19 cellular contexts compared by ENCODE assay signal in genomic region chr15:67571643-67572415, GRCh38.
"Had no signal": no experiment of that assay in that cellular context is flagged by ENCODE, and none has a peak within 500 bp of the region (broad histone marks: within the 10 kb centered on the region; RNA-seq: fewer than 3 reads in every experiment).

No MANE protein-coding gene starts in this region.

- H3K36me3 ChIP-seq: thyroid gland had no signal

- H3K27ac ChIP-seq: body of pancreas, esophagus squamous epithelium, foreskin keratinocyte, left lung, skin epidermis, thyroid gland had no signal

- H3K36me3 Mint-ChIP-seq: stimulated activated effector memory CD8-positive, alpha-beta T cell treated with anti-CD3 and anti-CD28 coated beads, Interleukin-12 subunit alpha, Interleukin-12 subunit beta, amount 100 ng/mL, for 72 hours had no signal

- H3K9me3 Mint-ChIP-seq: activated B cell treated with CpG ODN at 0.5 μM for 24 hours; activated naive CD4-positive, alpha-beta T cell treated with anti-CD3 and anti-CD28 coated beads, Interleukin-2, amount 50 U/mL, for 24 hours; central memory CD8-positive, alpha-beta T cell; memory B cell; stimulated activated effector memory CD8-positive, alpha-beta T cell treated with anti-CD3 and anti-CD28 coated beads, Interleukin-12 subunit alpha, Interleukin-12 subunit beta, amount 100 ng/mL, for 72 hours; T-helper 1 cell treated with Interleukin-12 subunit alpha and Interleukin-12 subunit beta and Interleukin-4 antibody, amounts not matched to agents 30 μg/mL and 1 μg/mL, for 36 hours had no signal

- H3K27me3 Mint-ChIP-seq: activated B cell treated with CpG ODN at 0.5 μM for 24 hours; activated naive CD4-positive, alpha-beta T cell treated with anti-CD3 and anti-CD28 coated beads, Interleukin-2, amount 50 U/mL, for 24 hours; central memory CD8-positive, alpha-beta T cell; dendritic cell treated with granulocyte-macrophage colony-stimulating factor and Interleukin-4, amounts not matched to agents 40 ng/mL and 50 ng/mL, for 4 days; memory B cell had no signal

- H3K27me3 ChIP-seq: body of pancreas, esophagus squamous epithelium, foreskin keratinocyte, left lung, thyroid gland had no signal

- H3K9me3 ChIP-seq: body of pancreas, esophagus squamous epithelium, left lung, thyroid gland had no signal

- H3K4me1 ChIP-seq: body of pancreas, esophagus squamous epithelium, foreskin keratinocyte had no signal

- H3K4me3 Mint-ChIP-seq: activated B cell treated with CpG ODN at 0.5 μM for 24 hours; activated naive CD4-positive, alpha-beta T cell treated with anti-CD3 and anti-CD28 coated beads, Interleukin-2, amount 50 U/mL, for 24 hours; central memory CD8-positive, alpha-beta T cell; dendritic cell treated with granulocyte-macrophage colony-stimulating factor and Interleukin-4, amounts not matched to agents 40 ng/mL and 50 ng/mL, for 4 days; memory B cell; stimulated activated effector memory CD8-positive, alpha-beta T cell treated with anti-CD3 and anti-CD28 coated beads, Interleukin-12 subunit alpha, Interleukin-12 subunit beta, amount 100 ng/mL, for 72 hours; T-helper 1 cell treated with Interleukin-12 subunit alpha and Interleukin-12 subunit beta and Interleukin-4 antibody, amounts not matched to agents 30 μg/mL and 1 μg/mL, for 36 hours had no signal

- H3K4me3 ChIP-seq: body of pancreas, esophagus squamous epithelium, left lung, skin epidermis, thyroid gland had no signal

- H3K27ac Mint-ChIP-seq: activated B cell treated with CpG ODN at 0.5 μM for 24 hours; activated naive CD4-positive, alpha-beta T cell treated with anti-CD3 and anti-CD28 coated beads, Interleukin-2, amount 50 U/mL, for 24 hours; dendritic cell treated with granulocyte-macrophage colony-stimulating factor and Interleukin-4, amounts not matched to agents 40 ng/mL and 50 ng/mL, for 4 days; memory B cell; stimulated activated effector memory CD8-positive, alpha-beta T cell treated with anti-CD3 and anti-CD28 coated beads, Interleukin-12 subunit alpha, Interleukin-12 subunit beta, amount 100 ng/mL, for 72 hours; T-helper 1 cell treated with Interleukin-12 subunit alpha and Interleukin-12 subunit beta and Interleukin-4 antibody, amounts not matched to agents 30 μg/mL and 1 μg/mL, for 36 hours had no signal

- ATAC-seq: body of pancreas; foreskin keratinocyte; left lung; SK-N-SH treated with all-trans-retinoic acid at 6 μM for 48 hours; stimulated activated effector memory CD8-positive, alpha-beta T cell treated with anti-CD3 and anti-CD28 coated beads, Interleukin-12 subunit alpha, Interleukin-12 subunit beta, amount 100 ng/mL, for 72 hours had no signal

- DNase-seq: activated B cell treated with CpG ODN at 0.5 μM for 24 hours; activated CD4-positive, alpha-beta T cell treated with anti-CD3 and anti-CD28 coated beads, Interleukin-2, amount 50 U/mL, for 4 hours; activated effector memory CD4-positive, alpha-beta T cell treated with Interleukin-2 at 50 U/mL for 16 hours; activated T-cell treated with anti-CD3 and anti-CD28 coated beads, Interleukin-2, amount 50 U/mL, for 1 hour; body of pancreas; esophagus squamous epithelium; foreskin keratinocyte; islet precursor cell; left lung; posterior cingulate gyrus; thyroid gland had no signal
